In genomic region chr2:224217962-224218347, GRCh38 we compare ENCODE assay signal across 21 cellular contexts.
DNase-seq lines count a peak whose midpoint lies in the region; ATAC-seq and TF ChIP-seq lines count a peak whose summit lies in the region.
"Had no signal": no experiment of that assay in that cellular context is flagged by ENCODE, and none has a peak within 500 bp of the region (broad histone marks: within the 10 kb centered on the region; RNA-seq: fewer than 3 reads in every experiment).

No MANE protein-coding gene starts in this region.

- no peak overlapping the region for H3K4me3 Mint-ChIP-seq in MCF 10A (ENCODE audit: unreplicated experiment)
- H3K4me3 Mint-ChIP-seq: activated naive CD8-positive, alpha-beta T cell; neural progenitor cell; stimulated activated naive B cell treated with anti-CD40 and anti-IgM and Interleukin-4, amounts not matched to agents 10 μg/mL and 1 μg/mL and 100 μg/mL, for 72 hours had no signal

- H3K4me1 ChIP-seq in breast epithelium = no peaks in the 10 kb centered on the region
- H3K4me1 ChIP-seq in adipocyte (ENCODE audit: control insufficient read depth, insufficient read depth, low read length) = peaks cover 28% of the 10 kb centered on the region
- H3K4me1 ChIP-seq in smooth muscle cell (ENCODE audit: low read depth) = peaks cover 16% of the 10 kb centered on the region
- peaks cover 0 to 16% (median 0%) of the 10 kb centered on the region in 3 donors for H3K4me1 ChIP-seq in gastroesophageal sphincter
- H3K4me1 ChIP-seq: colonic mucosa, sigmoid colon had no signal

- intact Hi-C loops in MCF 10A (cut with micrococcal nuclease) (no loop called here), breast epithelium (cut with DNase I; ENCODE audit: low total_unique reads) (no loop called here)

- peak overlapping the region; percentile 24 for H3K27ac Mint-ChIP-seq in MCF 10A (ENCODE audit: low read depth, unreplicated experiment)
- H3K27ac Mint-ChIP-seq: activated naive CD8-positive, alpha-beta T cell; neural progenitor cell; stimulated activated naive B cell treated with anti-CD40 and anti-IgM and Interleukin-4, amounts not matched to agents 10 μg/mL and 1 μg/mL and 100 μg/mL, for 72 hours had no signal

- H3K27ac ChIP-seq in breast epithelium (no peak overlapping the region), smooth muscle cell (ENCODE audit: low read depth) (peak overlapping the region; percentile 45), gastroesophageal sphincter (no peak overlapping the region)
- H3K27ac ChIP-seq: colonic mucosa, neural progenitor cell, RWPE1, sigmoid colon had no signal

- H3K27me3 ChIP-seq in breast epithelium = no peaks in the 10 kb centered on the region
- H3K27me3 ChIP-seq in adipocyte (replicated peaks; ENCODE audit: control insufficient read depth, insufficient read depth, low read length) = no peaks in the 10 kb centered on the region
- H3K27me3 ChIP-seq in smooth muscle cell (ENCODE audit: low read depth) = no peaks in the 10 kb centered on the region
- no peaks in the 10 kb centered on the region for H3K27me3 ChIP-seq in gastroesophageal sphincter
- H3K27me3 ChIP-seq: colonic mucosa, neural progenitor cell, sigmoid colon had no signal

- peaks cover 17% of the 10 kb centered on the region for H3F3A ChIP-seq in smooth muscle cell (ENCODE audit: low read depth)

- no peaks in the 10 kb centered on the region for H4K20me1 ChIP-seq in smooth muscle cell (ENCODE audit: low read depth)

- peaks cover 27% of the 10 kb centered on the region for H3K4me1 Mint-ChIP-seq in MCF 10A (ENCODE audit: insufficient read depth, unreplicated experiment)
- H3K4me1 Mint-ChIP-seq: stimulated activated naive B cell treated with anti-CD40 and anti-IgM and Interleukin-4, amounts not matched to agents 10 μg/mL and 1 μg/mL and 100 μg/mL, for 72 hours had no signal

- peaks cover 5% of the 10 kb centered on the region for H3K36me3 Mint-ChIP-seq in MCF 10A (ENCODE audit: insufficient read depth, unreplicated experiment)
- H3K36me3 Mint-ChIP-seq: activated naive CD8-positive, alpha-beta T cell; neural progenitor cell; stimulated activated naive B cell treated with anti-CD40 and anti-IgM and Interleukin-4, amounts not matched to agents 10 μg/mL and 1 μg/mL and 100 μg/mL, for 72 hours had no signal

- H3K79me2 ChIP-seq in smooth muscle cell (ENCODE audit: low read depth) = no peaks in the 10 kb centered on the region

- H3K9me3 ChIP-seq in breast epithelium = peaks cover 0 to 6% of the 10 kb centered on the region in 2 donors
- no peaks in the 10 kb centered on the region for H3K9me3 ChIP-seq in adipocyte (ENCODE audit: control insufficient read depth, low read length)
- H3K9me3 ChIP-seq in smooth muscle cell (replicated peaks; ENCODE audit: low read depth) = no peaks in the 10 kb centered on the region
- no peaks in the 10 kb centered on the region for H3K9me3 ChIP-seq in gastroesophageal sphincter
- H3K9me3 ChIP-seq: colonic mucosa, sigmoid colon had no signal

- H3K4me2 ChIP-seq in smooth muscle cell = peak overlapping the region; percentile 12
- H3K4me2 ChIP-seq: neural progenitor cell had no signal

- CTCF ChIA-PET in MCF 10A (lab: Yijun Ruan, JAX) = interaction anchor here (1.4 kb wide), 1 partner anchor 66 kb away, joined by 4 read pairs; no protein-coding TSS in a partner anchor

- TF ChIP-seq CTCF in MCF 10A (IDR thresholded peaks at IDR 0.05; ENCODE audit: unreplicated experiment) (no peak), breast epithelium (IDR thresholded peaks at IDR 0.05) (no peak), fibroblast of the aortic adventitia (IDR thresholded peaks at IDR 0.05; ENCODE audit: insufficient read depth, low read length) (no peak), smooth muscle cell (IDR thresholded peaks at IDR 0.05; ENCODE audit: borderline replicate concordance, insufficient read depth, poor library complexity, severe bottlenecking) (no peak), gastroesophageal sphincter (IDR thresholded peaks at IDR 0.05) (no peak)

- no TSS peak for BruUV-seq in MCF 10A (replicated peaks; lab: Mats Ljungman, UMichigan)

- H3K4me3 ChIP-seq in breast epithelium = no peak overlapping the region
- no peak overlapping the region for H3K4me3 ChIP-seq in adipocyte (ENCODE audit: low read length)
- H3K4me3 ChIP-seq in fibroblast of the aortic adventitia (ENCODE audit: low read depth, low read length) = no peak overlapping the region
- H3K4me3 ChIP-seq in smooth muscle cell = no peak overlapping the region
- no peak overlapping the region for H3K4me3 ChIP-seq in gastroesophageal sphincter
- H3K4me3 ChIP-seq: colonic mucosa, neural progenitor cell, sigmoid colon had no signal

- peaks cover 9% of the 10 kb centered on the region for H3K9me3 Mint-ChIP-seq in MCF 10A (ENCODE audit: unreplicated experiment)
- H3K9me3 Mint-ChIP-seq: neural progenitor cell; stimulated activated naive B cell treated with anti-CD40 and anti-IgM and Interleukin-4, amounts not matched to agents 10 μg/mL and 1 μg/mL and 100 μg/mL, for 72 hours had no signal

- H3K27me3 Mint-ChIP-seq in MCF 10A (ENCODE audit: insufficient read depth, unreplicated experiment) = no peaks in the 10 kb centered on the region

- no peak for ATAC-seq in gastroesophageal sphincter
- ATAC-seq: stimulated activated naive B cell treated with anti-CD40 and anti-IgM and Interleukin-4, amounts not matched to agents 10 μg/mL and 1 μg/mL and 100 μg/mL, for 72 hours had no signal

- no peak for TF ChIP-seq POLR2A in breast epithelium (IDR thresholded peaks at IDR 0.05)
- TF ChIP-seq POLR2A in gastroesophageal sphincter (IDR thresholded peaks at IDR 0.05) = no peak

- peak; percentile 21 for DNase-seq in MCF 10A (ENCODE audit: unreplicated experiment)
- DNase-seq in breast epithelium (ENCODE audit: low spot score in 2 of 2) = no peak
- peak; percentile 43 for DNase-seq in adipocyte (ENCODE audit: low read depth)
- peak; percentile 99 for DNase-seq in fibroblast of the aortic adventitia (ENCODE audit: low read depth)
- DNase-seq in smooth muscle cell (lab: John Stamatoyannopoulos, UW; ENCODE audit: unreplicated experiment) = no peak
- no peak for DNase-seq in AML-193 (lab: John Stamatoyannopoulos, UW)
- no peak for DNase-seq in activated CD8-positive, alpha-beta memory T cell treated with anti-CD3 and anti-CD28 coated beads for 24 hours
- DNase-seq: 8988T; activated CD4-positive, alpha-beta T cell treated with anti-CD3 and anti-CD28 coated beads for 1 hour; Calu3; colonic mucosa; mesenchymal stem cell; NCI-H2029 treated with DMSO at 0.1 percent for 48 hours; NCI-H774; sigmoid colon; stimulated activated naive B cell treated with anti-CD40 and anti-IgM and Interleukin-4, amounts not matched to agents 10 μg/mL and 1 μg/mL and 100 μg/mL, for 72 hours; T-helper 2 cell had no signal

- no peak overlapping the region for H3K9ac ChIP-seq in adipocyte (ENCODE audit: low read length)
- H3K9ac ChIP-seq in smooth muscle cell (ENCODE audit: low read depth) = no peak overlapping the region
- H3K9ac ChIP-seq: neural progenitor cell had no signal

- POLR2A ChIA-PET in MCF 10A (lab: Yijun Ruan, JAX) = no interaction called here

- no peaks in the 10 kb centered on the region for H3K36me3 ChIP-seq in breast epithelium
- no peaks in the 10 kb centered on the region for H3K36me3 ChIP-seq in adipocyte (ENCODE audit: control insufficient read depth, insufficient read depth, low read length, severe bottlenecking)
- no peaks in the 10 kb centered on the region for H3K36me3 ChIP-seq in smooth muscle cell (ENCODE audit: low read depth)
- no peaks in the 10 kb centered on the region for H3K36me3 ChIP-seq in gastroesophageal sphincter
- H3K36me3 ChIP-seq: colonic mucosa, neural progenitor cell, sigmoid colon had no signal

- no peak for TF ChIP-seq EP300 in gastroesophageal sphincter (IDR thresholded peaks at IDR 0.05)

- 4% methylated on average over 3 of the region's 3 CpGs for WGBS in smooth muscle cell (ENCODE audit: low lambda C conversion rate)
- 10 to 18% methylated on average over 3 of the region's 3 CpGs for WGBS in gastroesophageal sphincter (ENCODE audit: low coverage in 1 of 2), 2 donors

- H2AFZ ChIP-seq in smooth muscle cell (ENCODE audit: low read depth) = no peak overlapping the region
- H2AFZ ChIP-seq: neural progenitor cell had no signal

Comparison
In these comparisons a context has a peak if more than half of its experiments do, and no peak if none do; other contexts are left out.
1. DNase-seq: peak in MCF 10A (single experiment), adipocyte (single experiment) and fibroblast of the aortic adventitia (single experiment); none in breast epithelium (0 of 2), smooth muscle cell (single experiment), AML-193 (0 of 2) and activated CD8-positive, alpha-beta memory T cell treated with anti-CD3 and anti-CD28 coated beads for 24 hours (single experiment).